8 cellular contexts compared by ENCODE assay signal in the genomic region with DNA sequence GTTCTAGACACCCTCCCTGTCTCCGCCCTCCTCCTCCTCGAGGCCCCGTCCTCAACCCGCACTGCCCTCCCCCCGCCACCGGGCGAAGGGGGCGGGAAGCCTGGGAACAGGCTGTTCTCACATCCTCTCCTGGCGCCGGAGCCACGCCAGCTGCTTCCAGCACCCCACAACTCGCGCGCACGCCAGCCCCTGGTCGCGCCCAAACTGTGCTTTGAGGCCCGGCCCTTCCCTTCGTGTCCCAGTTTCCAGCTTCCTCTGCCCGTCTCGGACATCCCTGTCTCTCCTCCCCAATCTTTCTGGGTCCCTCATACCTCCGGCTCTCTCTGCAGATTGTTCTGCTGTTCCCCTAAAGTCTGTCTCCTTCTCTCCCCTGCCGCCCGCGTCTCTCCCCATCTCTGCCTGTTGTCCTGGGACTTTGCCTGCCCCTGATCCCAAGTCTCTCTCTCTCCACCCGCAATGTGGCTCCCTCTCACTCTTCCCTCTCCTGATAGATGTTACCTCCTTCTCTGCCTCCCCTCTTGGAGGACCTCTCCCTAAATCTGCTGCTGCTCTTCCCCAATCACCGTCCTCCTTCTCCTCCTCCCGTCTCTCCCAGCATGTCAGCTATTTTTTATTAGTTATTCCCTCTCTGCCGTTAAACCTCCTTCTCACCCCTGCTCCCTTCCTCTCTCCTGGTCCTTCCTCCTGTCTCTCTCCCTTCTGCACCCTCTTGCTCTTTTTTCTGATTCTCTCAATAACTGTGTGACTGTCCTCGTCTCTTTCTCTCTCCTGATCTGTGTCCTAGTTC. TPM values are rescaled to one million over a fixed set of nuclear protein-coding genes. Genes with fewer than 3 reads are reported as not detected.
A peak's percentile ranks its signal among the peaks of the same experiment; 100 is the strongest.
DNase-seq lines count a peak whose midpoint lies in the region; ATAC-seq and TF ChIP-seq lines count a peak whose summit lies in the region.

No MANE protein-coding gene starts in this region.

- TF ChIP-seq CTCF in RWPE2 (IDR thresholded peaks at IDR 0.05; ENCODE audit: poor library complexity, severe bottlenecking) = no peak
- no peak for TF ChIP-seq CTCF in osteocyte (IDR thresholded peaks at IDR 0.05)

- peak overlapping the region; percentile 73 for H3K27ac Mint-ChIP-seq in osteocyte (ENCODE audit: unreplicated experiment)
- H3K27ac Mint-ChIP-seq in activated T-cell treated with anti-CD3 and anti-CD28 coated beads, Interleukin-2, amount 50 U/mL, for 24 hours = no peak overlapping the region

- H3K27ac ChIP-seq in RWPE2 (ENCODE audit: poor library complexity, severe bottlenecking) = peak overlapping the region; percentile 14

- peaks cover 8% of the 10 kb centered on the region for H3K4me1 ChIP-seq in RWPE2 (ENCODE audit: insufficient read depth, poor library complexity, severe bottlenecking)

- no peak overlapping the region for H3K4me3 ChIP-seq in RWPE2 (ENCODE audit: severe bottlenecking)

- H3K4me1 Mint-ChIP-seq in osteocyte (ENCODE audit: unreplicated experiment) = peaks cover 20% of the 10 kb centered on the region
- H3K4me1 Mint-ChIP-seq in activated T-cell treated with anti-CD3 and anti-CD28 coated beads, Interleukin-2, amount 50 U/mL, for 24 hours (ENCODE audit: low read depth) = peaks cover 26% of the 10 kb centered on the region

- peaks cover 8% of the 10 kb centered on the region for H3K36me3 ChIP-seq in RWPE2 (ENCODE audit: low read depth)

- peak; percentile 76 for DNase-seq in COLO668 (lab: John Stamatoyannopoulos, UW; ENCODE audit: unreplicated experiment)
- no peak for DNase-seq in RWPE2 (ENCODE audit: low spot score)
- DNase-seq in Right ventricle myocardium inferior (ENCODE audit: missing footprints) = peak; percentile 90
- DNase-seq in osteocyte (ENCODE audit: extremely low spot score, unreplicated experiment) = no peak
- DNase-seq in NCI-H2081 treated with DMSO at 0.1 percent for 48 hours (lab: John Stamatoyannopoulos, UW) = no peak
- DNase-seq in activated T-cell treated with anti-CD3 and anti-CD28 coated beads, Interleukin-2, amount 50 U/mL, for 24 hours = no peak
- no peak for DNase-seq in SKM-1 (lab: John Stamatoyannopoulos, UW; ENCODE audit: unreplicated experiment)

- H3K9me3 Mint-ChIP-seq in osteocyte (ENCODE audit: unreplicated experiment) = no peaks in the 10 kb centered on the region
- H3K9me3 Mint-ChIP-seq in activated T-cell treated with anti-CD3 and anti-CD28 coated beads, Interleukin-2, amount 50 U/mL, for 24 hours = peaks cover 2% of the 10 kb centered on the region

- no peaks in the 10 kb centered on the region for H3K27me3 ChIP-seq in RWPE2 (ENCODE audit: insufficient read depth, poor library complexity, severe bottlenecking)

- no peaks in the 10 kb centered on the region for H3K36me3 Mint-ChIP-seq in osteocyte (ENCODE audit: unreplicated experiment)
- H3K36me3 Mint-ChIP-seq in activated T-cell treated with anti-CD3 and anti-CD28 coated beads, Interleukin-2, amount 50 U/mL, for 24 hours (ENCODE audit: low read depth) = peaks cover 5% of the 10 kb centered on the region

- H3K4me3 Mint-ChIP-seq in osteocyte (ENCODE audit: unreplicated experiment) = peak overlapping the region; percentile 59
- no peak overlapping the region for H3K4me3 Mint-ChIP-seq in activated T-cell treated with anti-CD3 and anti-CD28 coated beads, Interleukin-2, amount 50 U/mL, for 24 hours

- no peaks in the 10 kb centered on the region for H3K9me3 ChIP-seq in RWPE2 (ENCODE audit: severe bottlenecking)

- ATAC-seq in RWPE2 (ENCODE audit: low read depth) (peak; percentile 45), Right ventricle myocardium inferior (peak; percentile 84), HG03139 (IDR thresholded peaks at IDR 0.05; ENCODE audit: unreplicated experiment) (no peak)

- peaks cover 8% of the 10 kb centered on the region for H3K27me3 Mint-ChIP-seq in osteocyte (ENCODE audit: unreplicated experiment)
- H3K27me3 Mint-ChIP-seq in activated T-cell treated with anti-CD3 and anti-CD28 coated beads, Interleukin-2, amount 50 U/mL, for 24 hours = peaks cover 54% of the 10 kb centered on the region

- intact Hi-C loops in Right ventricle myocardium inferior (cut with DNase I) = loop anchor here (2.0 kb wide), 1 partner anchor 25 kb away; no protein-coding TSS in a partner anchor

RNA-seq across cellular contexts. Expression of gene DPF1, which starts 14.2 kb away (rescaled TPM):
- total RNA-seq in Right ventricle myocardium inferior (0.11 TPM), osteocyte (0.63 and 2.2 TPM in 2 replicates)

RNA-seq across cellular contexts. Expression of gene PPP1R14A, which starts 46.3 kb away (rescaled TPM):
- 35.9 TPM for total RNA-seq in Right ventricle myocardium inferior
- total RNA-seq in osteocyte = 45.1 TPM in 2 replicates

RNA-seq across cellular contexts. Expression of gene SPINT2, which starts 54.5 kb away (rescaled TPM):
- total RNA-seq in Right ventricle myocardium inferior = 9.1 TPM
- total RNA-seq in osteocyte = 29.5 and 30.4 TPM in 2 replicates

Comparison
In these comparisons a context has a peak if more than half of its experiments do, and no peak if none do; other contexts are left out.
1. DNase-seq: peak in COLO668 (single experiment) and Right ventricle myocardium inferior (single experiment); none in RWPE2 (single experiment), osteocyte (single experiment), NCI-H2081 treated with DMSO at 0.1 percent for 48 hours (single experiment), activated T-cell treated with anti-CD3 and anti-CD28 coated beads, Interleukin-2, amount 50 U/mL, for 24 hours (single experiment) and SKM-1 (single experiment).